Comparison of ENCODE assay signal across 17 cellular contexts in the genomic region with DNA sequence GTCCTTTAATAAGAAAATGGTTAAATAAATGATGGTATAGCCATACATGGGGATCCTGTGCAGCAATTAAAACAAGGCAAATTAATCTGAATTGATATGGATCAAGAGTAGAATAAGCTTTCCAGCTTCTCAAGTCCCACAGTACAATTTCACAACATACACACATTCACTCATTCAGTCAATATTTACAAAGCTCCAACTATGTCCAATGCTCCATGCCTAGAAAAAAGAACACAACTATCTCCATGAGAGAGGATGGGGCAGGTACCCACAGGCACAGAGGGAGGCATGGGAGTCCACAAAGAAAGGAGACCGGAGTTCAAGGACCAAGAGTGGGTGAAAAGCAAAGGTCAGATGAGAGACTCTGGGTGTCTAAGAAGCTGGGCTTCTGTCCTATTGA. TPM values are rescaled to one million over a fixed set of nuclear protein-coding genes. Genes with fewer than 3 reads are reported as not detected.
"Had no signal": no experiment of that assay in that cellular context is flagged by ENCODE, and none has a peak within 500 bp of the region (broad histone marks: within the 10 kb centered on the region; RNA-seq: fewer than 3 reads in every experiment).

No MANE protein-coding gene starts in this region.

- H3K27me3 ChIP-seq: cardiac muscle cell had no signal

- H3K36me3 ChIP-seq: cardiac muscle cell had no signal

- ATAC-seq: activated CD8-positive, alpha-beta memory T cell treated with anti-CD3 and anti-CD28 coated beads, Interleukin-2, amount 10 ng/mL, durations not matched to agents 7 days and 5 days; activated T-helper 17 cell treated with anti-CD3 and anti-CD28 coated beads, Interleukin-2, amount 50 U/mL, for 72 hours had no signal

- H3K4me3 ChIP-seq: cardiac muscle cell had no signal

- DNase-seq: activated B cell treated with CpG ODN at 0.5 μM for 24 hours; activated CD4-positive, alpha-beta T cell treated with anti-CD3 and anti-CD28 coated beads for 1 hour; activated CD4-positive, alpha-beta T cell treated with anti-CD3 and anti-CD28 coated beads, Interleukin-2, amount 10 ng/mL, durations not matched to agents 24 days and 14 days; activated CD4-positive, alpha-beta T cell treated with anti-CD3 and anti-CD28 coated beads, Interleukin-2, amount 50 U/mL, for 48 hours; activated CD8-positive, alpha-beta memory T cell treated with anti-CD3 and anti-CD28 coated beads, Interleukin-2, amount 10 ng/mL, durations not matched to agents 7 days and 5 days; activated gamma-delta T cell; activated naive CD4-positive, alpha-beta T cell treated with anti-CD3 and anti-CD28 coated beads for 36 hours; activated T-cell treated with anti-CD3 and anti-CD28 coated beads, Interleukin-2, amount 50 U/mL, for 48 hours; amygdala; Karpas-422; MM.1S; NCI-H1105; NCI-H1436; NCI-H2029 treated with DMSO at 0.1 percent for 48 hours; SHP77 had no signal

- H3K27ac ChIP-seq: cardiac muscle cell had no signal

RNA-seq across cellular contexts. Expression of a gene that starts 12.6 kb away (rescaled TPM):
- total RNA-seq: activated CD4-positive, alpha-beta T cell treated with anti-CD3 and anti-CD28 coated beads, Interleukin-2, amount 10 ng/mL, durations not matched to agents 24 days and 14 days had no signal
